21 cellular contexts compared by ENCODE assay signal in the genomic region with DNA sequence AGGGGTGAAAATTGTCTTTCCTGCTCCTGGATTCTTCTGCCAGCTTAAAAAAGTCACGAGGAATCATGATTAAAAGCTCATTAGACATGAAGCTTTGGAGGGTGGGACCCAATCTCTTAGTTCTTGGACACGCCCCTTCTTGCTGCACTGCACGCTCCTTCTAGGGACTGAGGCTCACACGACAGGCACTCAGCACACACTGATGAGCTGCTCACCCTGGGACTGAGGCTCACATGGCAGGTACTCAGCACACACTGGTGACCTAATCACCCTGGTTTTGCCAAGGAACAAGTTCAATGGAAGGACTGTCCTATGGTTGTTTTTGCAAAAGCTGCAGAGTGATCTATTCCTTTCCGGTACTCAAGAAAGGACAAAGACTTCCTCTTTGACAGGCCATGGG.
A peak's percentile ranks its signal among the peaks of the same experiment; 100 is the strongest.
DNase-seq lines count a peak whose midpoint lies in the region; ATAC-seq and TF ChIP-seq lines count a peak whose summit lies in the region.
"Had no signal": no experiment of that assay in that cellular context is flagged by ENCODE, and none has a peak within 500 bp of the region (broad histone marks: within the 10 kb centered on the region; RNA-seq: fewer than 3 reads in every experiment).

No MANE protein-coding gene starts in this region.

- H4K8ac ChIP-seq in mesenchymal stem cell (ENCODE audit: low read length): no peak overlapping the region

- H3K23ac ChIP-seq in mesenchymal stem cell (ENCODE audit: low read length in 2 of 2): no peak overlapping the region

- no peaks in the 10 kb centered on the region for H3K27me3 ChIP-seq in spleen (replicated peaks in 1 of 7)
- H3K27me3 ChIP-seq in vagina: no peaks in the 10 kb centered on the region
- peaks cover 0 to 4% of the 10 kb centered on the region in 2 experiments for H3K27me3 ChIP-seq in mesenchymal stem cell (ENCODE audit: control insufficient read depth in 1 of 2, insufficient read depth in 1 of 2, low read length in 2 of 2)
- H3K27me3 ChIP-seq: BE2C; BLaER1 treated with 17β-estradiol and CSF1 and Interleukin-3, amounts not matched to agents 10 nM and 100 nM had no signal

- no peaks in the 10 kb centered on the region for H3K36me3 ChIP-seq in spleen
- no peaks in the 10 kb centered on the region for H3K36me3 ChIP-seq in vagina
- H3K36me3 ChIP-seq in mesenchymal stem cell (ENCODE audit: control insufficient read depth in 1 of 2, insufficient read depth in 2 of 2, low read depth in 1 of 2, low read length in 2 of 2): no peaks in the 10 kb centered on the region
- H3K36me3 ChIP-seq: BE2C; BLaER1 treated with 17β-estradiol and CSF1 and Interleukin-3, amounts not matched to agents 10 nM and 100 nM; HAP-1 had no signal

- no peak overlapping the region for H3K18ac ChIP-seq in mesenchymal stem cell (ENCODE audit: low read depth in 1 of 2, low read length in 2 of 2)

- no peaks in the 10 kb centered on the region for H3K79me1 ChIP-seq in mesenchymal stem cell (replicated peaks; ENCODE audit: low read length, poor library complexity, severe bottlenecking)

- H2BK12ac ChIP-seq in mesenchymal stem cell (ENCODE audit: low read length in 2 of 2): no peak overlapping the region

- H3K9ac ChIP-seq in mesenchymal stem cell (ENCODE audit: low read length): no peak overlapping the region
- H3K9ac ChIP-seq: BLaER1 treated with 17β-estradiol and CSF1 and Interleukin-3, amounts not matched to agents 10 nM and 100 nM had no signal

- H3K4me2 ChIP-seq in mesenchymal stem cell (ENCODE audit: low read length, poor library complexity, severe bottlenecking): no peak overlapping the region
- H3K4me2 ChIP-seq: A549; BLaER1 treated with 17β-estradiol and CSF1 and Interleukin-3, amounts not matched to agents 10 nM and 100 nM had no signal

- H3K4me1 ChIP-seq in spleen (peaks cover 0 to 24% (median 5%) of the 10 kb centered on the region in 6 donors), vagina (no peaks in the 10 kb centered on the region), mesenchymal stem cell (ENCODE audit: control insufficient read depth, insufficient read depth, low read depth, low read length) (no peaks in the 10 kb centered on the region)
- H3K4me1 ChIP-seq: BE2C; BLaER1 treated with 17β-estradiol and CSF1 and Interleukin-3, amounts not matched to agents 10 nM and 100 nM; HAP-1 had no signal

- H3K4me3 ChIP-seq in spleen (no peak overlapping the region), vagina (no peak overlapping the region), mesenchymal stem cell (ENCODE audit: insufficient read depth in 1 of 2, low read depth in 1 of 2, low read length in 2 of 2) (no peak overlapping the region)
- H3K4me3 ChIP-seq: A549; BLaER1 treated with 17β-estradiol and CSF1 and Interleukin-3, amounts not matched to agents 10 nM and 100 nM; HAP-1 had no signal

- TF ChIP-seq CTCF in spleen (IDR thresholded peaks at IDR 0.05 in 8 of 11, conservative IDR thresholded peaks at IDR 0.05 in 3 of 11) (no peak), vagina (IDR thresholded peaks at IDR 0.05) (no peak)

- H3K27ac ChIP-seq in spleen (peak overlapping the region in 7 of 8 donors; percentile 41 to 80 (median 69)), vagina (no peak overlapping the region), mesenchymal stem cell (ENCODE audit: low read length, poor library complexity, severe bottlenecking) (no peak overlapping the region)
- H3K27ac ChIP-seq: A549; BLaER1 treated with 17β-estradiol and CSF1 and Interleukin-3, amounts not matched to agents 10 nM and 100 nM had no signal

- H2AK5ac ChIP-seq in mesenchymal stem cell (ENCODE audit: low read length, severe bottlenecking): no peak overlapping the region

- intact Hi-C loops in spleen (cut with DNase I; ENCODE audit: low total_unique reads) (no loop called here), vagina (cut with DNase I) (no loop called here)

- H2AFZ ChIP-seq in mesenchymal stem cell (ENCODE audit: low read depth, low read length): no peak overlapping the region

- no peaks in the 10 kb centered on the region for H3K9me3 ChIP-seq in spleen
- H3K9me3 ChIP-seq in vagina: no peaks in the 10 kb centered on the region
- H3K9me3 ChIP-seq in mesenchymal stem cell (ENCODE audit: control insufficient read depth, low read length): no peaks in the 10 kb centered on the region
- H3K9me3 ChIP-seq: A549; BE2C; BLaER1 treated with 17β-estradiol and CSF1 and Interleukin-3, amounts not matched to agents 10 nM and 100 nM; HAP-1 had no signal

- no peak overlapping the region for H2BK120ac ChIP-seq in mesenchymal stem cell (ENCODE audit: low read depth, low read length)

- DNase-seq in NCI-H82 (lab: John Stamatoyannopoulos, UW) (peak; percentile 52), SK-MEL-5 (ENCODE audit: low read depth, low spot score) (peak; percentile 48), foreskin melanocyte (peak; percentile 40), spleen (no peak), vagina (ENCODE audit: extremely low spot score in 2 of 2) (no peak), mesenchymal stem cell (no peak)
- DNase-seq: 8988T; ACHN; AML-193; BE2C; CD4-positive, alpha-beta T cell; CD8-positive, alpha-beta memory T cell; DMS53; DMS79 treated with DMSO at 0.1 percent for 48 hours; GF-D8; GOT3; HFFc6 had no signal

- no peak overlapping the region for H4K91ac ChIP-seq in mesenchymal stem cell (ENCODE audit: low read length)

- no peak overlapping the region for H2BK15ac ChIP-seq in mesenchymal stem cell (ENCODE audit: low read depth, poor library complexity, severe bottlenecking)

- TF ChIP-seq POLR2A in spleen (IDR thresholded peaks at IDR 0.05) (no peak), vagina (IDR thresholded peaks at IDR 0.05) (no peak)

- H3K14ac ChIP-seq in mesenchymal stem cell (ENCODE audit: low read length in 2 of 2): no peak overlapping the region

- in situ Hi-C loops in SK-MEL-5 (cut with HindIII; ENCODE audit: low pct_unique_long_range_greater_than_20kb, low sequenced_read_pairs): no loop called here

- ATAC-seq in GM21619 (IDR thresholded peaks at IDR 0.05; ENCODE audit: unreplicated experiment): no peak
- ATAC-seq: A549 had no signal

- no peak overlapping the region for H3K4ac ChIP-seq in mesenchymal stem cell (ENCODE audit: low read depth in 1 of 2, low read length in 2 of 2)

- 62 to 84% (median 75%) methylated on average over 4 to 5 of the region's 5 CpGs for WGBS in spleen, 5 donors
- 83% methylated on average over 5 of the region's 5 CpGs for WGBS in mesenchymal stem cell

- H2BK5ac ChIP-seq in mesenchymal stem cell (ENCODE audit: low read depth, low read length, poor library complexity, severe bottlenecking): no peak overlapping the region

Comparison
In these comparisons a context has a peak if more than half of its experiments do, and no peak if none do; other contexts are left out.
1. DNase-seq: peak in NCI-H82 (single experiment), SK-MEL-5 (single experiment) and foreskin melanocyte (single experiment); none in spleen (single experiment), vagina (0 of 2) and mesenchymal stem cell (single experiment).
2. H3K27ac ChIP-seq: peak in spleen (7 of 8); none in vagina (single experiment) and mesenchymal stem cell (single experiment).